Comparison of ENCODE assay signal across 8 cellular contexts in genomic region chr5:67774153-67774552, GRCh38.
A peak's percentile ranks its signal among the peaks of the same experiment; 100 is the strongest.
DNase-seq lines count a peak whose midpoint lies in the region; ATAC-seq and TF ChIP-seq lines count a peak whose summit lies in the region.

No MANE protein-coding gene starts in this region.

- ATAC-seq in heart right ventricle: peak in 5 of 8 donors; percentile 41 to 77 (median 57)
- peak; percentile 63 to 76 (median 72) for ATAC-seq in psoas muscle
- no peak for ATAC-seq in HG03457 (IDR thresholded peaks at IDR 0.05; ENCODE audit: unreplicated experiment)

- H3K27me3 ChIP-seq in ascending aorta (no peaks in the 10 kb centered on the region), heart right ventricle (no peaks in the 10 kb centered on the region), psoas muscle (ENCODE audit: insufficient read depth in 3 of 3, low read length in 2 of 3) (no peaks in the 10 kb centered on the region)

- H3K9me3 ChIP-seq in ascending aorta (no peaks in the 10 kb centered on the region), heart right ventricle (peaks cover 0 to 6% (median 0%) of the 10 kb centered on the region in 11 donors), psoas muscle (no peaks in the 10 kb centered on the region)

- no peak overlapping the region for H3K4me3 ChIP-seq in ascending aorta
- H3K4me3 ChIP-seq in heart right ventricle: no peak overlapping the region
- H3K4me3 ChIP-seq in psoas muscle: no peak overlapping the region

- no peaks in the 10 kb centered on the region for H3K36me3 ChIP-seq in ascending aorta
- H3K36me3 ChIP-seq in heart right ventricle: no peaks in the 10 kb centered on the region
- no peaks in the 10 kb centered on the region for H3K36me3 ChIP-seq in psoas muscle (ENCODE audit: insufficient read depth in 1 of 2, low read depth in 1 of 2)

- H3K27ac ChIP-seq in ascending aorta (peak overlapping the region; percentile 16 to 28), heart right ventricle (peak overlapping the region in 7 of 10 donors; percentile 11 to 51 (median 37)), psoas muscle (peak overlapping the region; percentile 59)

- 70 to 74% methylated on average over 2 of the region's 2 CpGs for WGBS in heart right ventricle, 2 donors
- WGBS in psoas muscle, 3 donors: 9 to 21% (median 19%) methylated on average over 2 of the region's 2 CpGs

- peak; percentile 10 for DNase-seq in Ammon's horn (ENCODE audit: low spot score)
- DNase-seq in ascending aorta (ENCODE audit: low spot score in 2 of 2): no peak
- DNase-seq in heart right ventricle: no peak
- no peak for DNase-seq in psoas muscle
- no peak for DNase-seq in HuH-7 (ENCODE audit: low spot score)
- no peak for DNase-seq in stimulated activated CD4-positive, alpha-beta T cell treated with anti-CD3 and anti-CD28 coated beads, Interleukin-1b, Interleukin-23, amount 100 ng/mL, for 48 hours
- no peak for DNase-seq in activated CD8-positive, alpha-beta memory T cell treated with anti-CD3 and anti-CD28 coated beads, Interleukin-2, amount 50 U/mL, for 4 hours

- no peak for TF ChIP-seq CTCF in ascending aorta (IDR thresholded peaks at IDR 0.05)
- TF ChIP-seq CTCF in heart right ventricle (IDR thresholded peaks at IDR 0.05): no peak
- TF ChIP-seq CTCF in psoas muscle (IDR thresholded peaks at IDR 0.05): no peak

- intact Hi-C loops in ascending aorta (cut with DNase I): loop anchor here (5.0 kb wide), 1 partner anchor 77 kb away; no protein-coding TSS in a partner anchor
- intact Hi-C loops in heart right ventricle (cut with DNase I): loop anchor here in 1 of 10 donors (10.0 kb wide), 1 partner anchor 59 kb away; no protein-coding TSS in a partner anchor
- intact Hi-C loops in psoas muscle (cut with DNase I): loop anchor here (5.0 to 10.0 kb wide), 3 partner anchors 33 to 279 kb away; no protein-coding TSS in a partner anchor

- H3K4me1 ChIP-seq in ascending aorta: peaks cover 0 to 12% of the 10 kb centered on the region in 2 donors
- peaks cover 0 to 14% (median 0%) of the 10 kb centered on the region in 9 donors for H3K4me1 ChIP-seq in heart right ventricle
- H3K4me1 ChIP-seq in psoas muscle: peaks cover 42% of the 10 kb centered on the region
